In genomic region chr10:111831058-111831457, GRCh38 we compare ENCODE assay signal across 32 cellular contexts.
"Had no signal": no experiment of that assay in that cellular context is flagged by ENCODE, and none has a peak within 500 bp of the region (broad histone marks: within the 10 kb centered on the region; RNA-seq: fewer than 3 reads in every experiment).

No MANE protein-coding gene starts in this region.

- H3K36me3 ChIP-seq: breast epithelium, cardiac muscle cell, colonic mucosa, gastrocnemius medialis, heart left ventricle had no signal

- H3K4me3 Mint-ChIP-seq: activated CD4-positive, alpha-beta memory T cell treated with anti-CD3 and anti-CD28 coated beads, Interleukin-2, amount 10 ng/mL, durations not matched to agents 7 days and 5 days; activated CD4-positive, alpha-beta T cell treated with anti-CD3 and anti-CD28 coated beads, Interleukin-2, amount 10 ng/mL, durations not matched to agents 7 days and 5 days; activated naive CD8-positive, alpha-beta T cell; activated T-cell treated with anti-CD3 and anti-CD28 coated beads, Interleukin-2, amount 50 U/mL, for 24 hours; activated T-cell treated with anti-CD3 and anti-CD28 coated beads, Interleukin-2, amount 50 U/mL, for 72 hours; T-helper 17 cell; T-helper 2 cell treated with Interferon-gamma antibody and Interleukin-4, amounts not matched to agents 5 μg/mL and 100 μg/mL, for 36 hours had no signal

- H3K27me3 Mint-ChIP-seq: activated CD4-positive, alpha-beta memory T cell treated with anti-CD3 and anti-CD28 coated beads, Interleukin-2, amount 10 ng/mL, durations not matched to agents 7 days and 5 days; activated CD4-positive, alpha-beta T cell treated with anti-CD3 and anti-CD28 coated beads, Interleukin-2, amount 10 ng/mL, durations not matched to agents 7 days and 5 days; activated T-cell treated with anti-CD3 and anti-CD28 coated beads, Interleukin-2, amount 50 U/mL, for 24 hours had no signal

- H3K27me3 ChIP-seq: body of pancreas, breast epithelium, cardiac muscle cell, colonic mucosa, gastrocnemius medialis had no signal

- H3K9me3 Mint-ChIP-seq: activated CD4-positive, alpha-beta memory T cell treated with anti-CD3 and anti-CD28 coated beads, Interleukin-2, amount 10 ng/mL, durations not matched to agents 7 days and 5 days; activated CD4-positive, alpha-beta T cell treated with anti-CD3 and anti-CD28 coated beads, Interleukin-2, amount 10 ng/mL, durations not matched to agents 7 days and 5 days; activated T-cell treated with anti-CD3 and anti-CD28 coated beads, Interleukin-2, amount 50 U/mL, for 24 hours; activated T-cell treated with anti-CD3 and anti-CD28 coated beads, Interleukin-2, amount 50 U/mL, for 72 hours; T-helper 2 cell treated with Interferon-gamma antibody and Interleukin-4, amounts not matched to agents 5 μg/mL and 100 μg/mL, for 36 hours had no signal

- H3K9me3 ChIP-seq: body of pancreas, breast epithelium, colonic mucosa, gastrocnemius medialis, heart left ventricle had no signal

- H3K4me3 ChIP-seq: body of pancreas, breast epithelium, cardiac muscle cell, colonic mucosa, gastrocnemius medialis, heart left ventricle had no signal

- H3K36me3 Mint-ChIP-seq: activated naive CD8-positive, alpha-beta T cell had no signal

- DNase-seq: activated CD4-positive, alpha-beta memory T cell treated with anti-CD3 and anti-CD28 coated beads, Interleukin-2, amount 10 ng/mL, durations not matched to agents 7 days and 5 days; activated CD4-positive, alpha-beta T cell treated with anti-CD3 and anti-CD28 coated beads for 1 hour; activated CD4-positive, alpha-beta T cell treated with anti-CD3 and anti-CD28 coated beads for 4 hours; activated CD4-positive, alpha-beta T cell treated with anti-CD3 and anti-CD28 coated beads, Interleukin-2, amount 10 ng/mL, durations not matched to agents 7 days and 5 days; activated CD4-positive, alpha-beta T cell treated with anti-CD3 and anti-CD28 coated beads, Interleukin-2, amount 50 U/mL, for 4 hours; activated CD4-positive, CD25-positive, alpha-beta regulatory T cell; activated CD8-positive, alpha-beta memory T cell treated with anti-CD3 and anti-CD28 coated beads, Interleukin-2, amount 50 U/mL, for 48 hours; activated gamma-delta T cell treated with Interleukin-2 at 50 U/mL for 16 hours; activated naive CD4-positive, alpha-beta T cell treated with anti-CD3 and anti-CD28 coated beads, Interleukin-2, amount 50 U/mL, for 16 hours; activated naive CD4-positive, alpha-beta T cell treated with Interleukin-2 at 50 U/mL for 16 hours; activated T-cell treated with anti-CD3 and anti-CD28 coated beads for 4 hours; activated T-cell treated with anti-CD3 and anti-CD28 coated beads, Interleukin-2, amount 50 U/mL, for 24 hours; activated T-cell treated with anti-CD3 and anti-CD28 coated beads, Interleukin-2, amount 50 U/mL, for 72 hours; amniotic stem cell; anterior cingulate cortex; body of pancreas; central memory CD4-positive, alpha-beta T cell; cerebellar nuclear complex; colonic mucosa; effector CD8-positive, alpha-beta T cell; foreskin fibroblast; gastrocnemius medialis; glutamatergic neuron; heart left ventricle; T-helper 1 cell; T-helper 17 cell; T1000 had no signal

- H3K4me1 ChIP-seq: body of pancreas, breast epithelium, colonic mucosa had no signal

- H3K4me1 Mint-ChIP-seq: activated CD4-positive, alpha-beta memory T cell treated with anti-CD3 and anti-CD28 coated beads, Interleukin-2, amount 10 ng/mL, durations not matched to agents 7 days and 5 days; activated CD4-positive, alpha-beta T cell treated with anti-CD3 and anti-CD28 coated beads, Interleukin-2, amount 10 ng/mL, durations not matched to agents 7 days and 5 days; T-helper 17 cell had no signal

- H3K27ac Mint-ChIP-seq: activated CD4-positive, alpha-beta memory T cell treated with anti-CD3 and anti-CD28 coated beads, Interleukin-2, amount 10 ng/mL, durations not matched to agents 7 days and 5 days; activated CD4-positive, alpha-beta T cell treated with anti-CD3 and anti-CD28 coated beads, Interleukin-2, amount 10 ng/mL, durations not matched to agents 7 days and 5 days; activated naive CD8-positive, alpha-beta T cell; activated T-cell treated with anti-CD3 and anti-CD28 coated beads, Interleukin-2, amount 50 U/mL, for 24 hours; activated T-cell treated with anti-CD3 and anti-CD28 coated beads, Interleukin-2, amount 50 U/mL, for 72 hours; T-helper 17 cell; T-helper 2 cell treated with Interferon-gamma antibody and Interleukin-4, amounts not matched to agents 5 μg/mL and 100 μg/mL, for 36 hours had no signal

- ATAC-seq: activated T-cell treated with anti-CD3 and anti-CD28 coated beads, Interleukin-2, amount 50 U/mL, for 72 hours; body of pancreas; gastrocnemius medialis; heart left ventricle; T-helper 17 cell had no signal

- H3K27ac ChIP-seq: body of pancreas, breast epithelium, cardiac muscle cell, colonic mucosa, epithelial cell of prostate, gastrocnemius medialis, heart left ventricle had no signal
